In the genomic region with DNA sequence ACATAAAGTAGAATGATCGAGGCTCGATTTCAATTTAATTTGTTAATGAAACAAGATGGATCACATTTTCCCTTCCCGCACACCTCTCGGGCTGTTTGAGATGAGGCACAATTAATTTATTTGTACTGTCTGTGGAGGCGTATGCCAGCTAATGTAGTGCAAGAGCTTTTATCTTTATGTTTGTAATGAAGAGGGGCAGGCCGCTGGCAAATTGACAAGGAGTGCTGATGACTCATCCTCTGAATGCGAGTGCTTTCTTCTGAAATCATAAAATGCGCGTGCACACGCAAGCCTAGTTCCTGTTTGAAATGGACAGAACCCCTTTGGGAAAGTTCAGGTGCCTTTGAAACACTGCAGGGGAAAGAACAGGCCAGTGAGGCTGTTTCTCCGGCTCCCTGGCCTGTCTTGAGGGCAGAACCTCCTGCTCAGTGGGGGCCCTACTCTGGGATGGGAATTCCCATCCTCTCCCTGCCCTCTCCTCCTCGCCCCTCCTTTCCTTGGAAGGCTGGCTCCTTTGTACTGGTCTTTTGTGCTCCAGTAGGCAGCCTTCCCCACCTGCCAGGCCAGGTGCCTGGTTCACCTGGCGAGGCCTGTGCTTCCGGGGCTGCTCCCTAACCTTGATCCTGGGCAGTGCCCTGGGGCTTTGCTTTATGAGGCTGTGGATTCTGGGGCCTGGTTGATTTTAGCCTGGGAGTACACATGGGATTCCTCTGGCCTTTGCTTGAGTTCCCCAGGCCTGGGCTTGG, we compare ENCODE assay signal across 1 cellular context.
TF ChIP-seq lines count a peak whose summit lies in the region.

No MANE protein-coding gene starts in this region.

TF ChIP-seq in K562, 482 proteins besides CTCF, POLR2A, EP300 and RAD21 (continued from another document and continues in another):
- TF ChIP-seq, protein P1, sequence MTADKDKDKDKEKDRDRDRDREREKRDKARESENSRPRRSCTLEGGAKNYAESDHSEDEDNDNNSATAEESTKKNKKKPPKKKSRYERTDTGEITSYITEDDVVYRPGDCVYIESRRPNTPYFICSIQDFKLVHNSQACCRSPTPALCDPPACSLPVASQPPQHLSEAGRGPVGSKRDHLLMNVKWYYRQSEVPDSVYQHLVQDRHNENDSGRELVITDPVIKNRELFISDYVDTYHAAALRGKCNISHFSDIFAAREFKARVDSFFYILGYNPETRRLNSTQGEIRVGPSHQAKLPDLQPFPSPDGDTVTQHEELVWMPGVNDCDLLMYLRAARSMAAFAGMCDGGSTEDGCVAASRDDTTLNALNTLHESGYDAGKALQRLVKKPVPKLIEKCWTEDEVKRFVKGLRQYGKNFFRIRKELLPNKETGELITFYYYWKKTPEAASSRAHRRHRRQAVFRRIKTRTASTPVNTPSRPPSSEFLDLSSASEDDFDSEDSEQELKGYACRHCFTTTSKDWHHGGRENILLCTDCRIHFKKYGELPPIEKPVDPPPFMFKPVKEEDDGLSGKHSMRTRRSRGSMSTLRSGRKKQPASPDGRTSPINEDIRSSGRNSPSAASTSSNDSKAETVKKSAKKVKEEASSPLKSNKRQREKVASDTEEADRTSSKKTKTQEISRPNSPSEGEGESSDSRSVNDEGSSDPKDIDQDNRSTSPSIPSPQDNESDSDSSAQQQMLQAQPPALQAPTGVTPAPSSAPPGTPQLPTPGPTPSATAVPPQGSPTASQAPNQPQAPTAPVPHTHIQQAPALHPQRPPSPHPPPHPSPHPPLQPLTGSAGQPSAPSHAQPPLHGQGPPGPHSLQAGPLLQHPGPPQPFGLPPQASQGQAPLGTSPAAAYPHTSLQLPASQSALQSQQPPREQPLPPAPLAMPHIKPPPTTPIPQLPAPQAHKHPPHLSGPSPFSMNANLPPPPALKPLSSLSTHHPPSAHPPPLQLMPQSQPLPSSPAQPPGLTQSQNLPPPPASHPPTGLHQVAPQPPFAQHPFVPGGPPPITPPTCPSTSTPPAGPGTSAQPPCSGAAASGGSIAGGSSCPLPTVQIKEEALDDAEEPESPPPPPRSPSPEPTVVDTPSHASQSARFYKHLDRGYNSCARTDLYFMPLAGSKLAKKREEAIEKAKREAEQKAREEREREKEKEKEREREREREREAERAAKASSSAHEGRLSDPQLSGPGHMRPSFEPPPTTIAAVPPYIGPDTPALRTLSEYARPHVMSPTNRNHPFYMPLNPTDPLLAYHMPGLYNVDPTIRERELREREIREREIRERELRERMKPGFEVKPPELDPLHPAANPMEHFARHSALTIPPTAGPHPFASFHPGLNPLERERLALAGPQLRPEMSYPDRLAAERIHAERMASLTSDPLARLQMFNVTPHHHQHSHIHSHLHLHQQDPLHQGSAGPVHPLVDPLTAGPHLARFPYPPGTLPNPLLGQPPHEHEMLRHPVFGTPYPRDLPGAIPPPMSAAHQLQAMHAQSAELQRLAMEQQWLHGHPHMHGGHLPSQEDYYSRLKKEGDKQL (CRISPR knock-in tag; IDR thresholded peaks at IDR 0.05; ENCODE audit: borderline replicate concordance) = no peak
- TF ChIP-seq, protein P2, sequence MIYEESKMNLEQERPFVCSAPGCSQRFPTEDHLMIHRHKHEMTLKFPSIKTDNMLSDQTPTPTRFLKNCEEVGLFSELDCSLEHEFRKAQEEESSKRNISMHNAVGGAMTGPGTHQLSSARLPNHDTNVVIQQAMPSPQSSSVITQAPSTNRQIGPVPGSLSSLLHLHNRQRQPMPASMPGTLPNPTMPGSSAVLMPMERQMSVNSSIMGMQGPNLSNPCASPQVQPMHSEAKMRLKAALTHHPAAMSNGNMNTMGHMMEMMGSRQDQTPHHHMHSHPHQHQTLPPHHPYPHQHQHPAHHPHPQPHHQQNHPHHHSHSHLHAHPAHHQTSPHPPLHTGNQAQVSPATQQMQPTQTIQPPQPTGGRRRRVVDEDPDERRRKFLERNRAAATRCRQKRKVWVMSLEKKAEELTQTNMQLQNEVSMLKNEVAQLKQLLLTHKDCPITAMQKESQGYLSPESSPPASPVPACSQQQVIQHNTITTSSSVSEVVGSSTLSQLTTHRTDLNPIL (CRISPR knock-in tag; IDR thresholded peaks at IDR 0.05) = no peak
- TF ChIP-seq NFIC (IDR thresholded peaks at IDR 0.05) (peak; percentile 95), ZNF445 (CRISPR knock-in tag; IDR thresholded peaks at IDR 0.05; ENCODE audit: low read depth) (no peak), NR3C1 (CRISPR knock-in tag; IDR thresholded peaks at IDR 0.05) (no peak), NFE2 (IDR thresholded peaks at IDR 0.05; ENCODE audit: low read depth) (peak; percentile 68; the same call in 1 of the 2 replicates), JUNB (CRISPR knock-in tag; conservative IDR thresholded peaks at IDR 0.05) (peak; percentile 91), FOS (IDR thresholded peaks at IDR 0.05; ENCODE audit: extremely low read depth, insufficient read length) (peak; percentile 59), KDM5B (IDR thresholded peaks at IDR 0.05; ENCODE audit: insufficient replicate concordance, low read depth, low read length) (no peak), MEIS2 (IDR thresholded peaks at IDR 0.05; ENCODE audit: partially characterized antibody) (peak; percentile 36), NCOA6 (IDR thresholded peaks at IDR 0.05) (no peak), FOXK2 (conservative IDR thresholded peaks at IDR 0.05 in 1 of 2, IDR thresholded peaks at IDR 0.05 in 1 of 2; ENCODE audit: low read depth in 2 of 2) (no peak), SP2 (IDR thresholded peaks at IDR 0.05; ENCODE audit: extremely low read depth, low read depth, low read length, poor library complexity, severe bottlenecking) (no peak), U2AF2 (optimal IDR thresholded peaks at IDR 0.05; ENCODE audit: low read depth, low read length) (no peak), ADNP (tag; IDR thresholded peaks at IDR 0.05) (no peak), C11orf30 (IDR thresholded peaks at IDR 0.05; ENCODE audit: low read depth) (peak; percentile 49; the same call in 1 of the 2 replicates), SIN3A (IDR thresholded peaks at IDR 0.05; ENCODE audit: borderline replicate concordance in 2 of 2, control insufficient read depth in 1 of 2, low read depth in 2 of 2, low read length in 2 of 2) (no peak), NR2C1 (IDR thresholded peaks at IDR 0.05) (no peak), NR2C1 (tag; IDR thresholded peaks at IDR 0.05) (no peak), PHB (CRISPR knock-in tag; IDR thresholded peaks at IDR 0.05) (no peak), ZNF124 (CRISPR knock-in tag; IDR thresholded peaks at IDR 0.05) (no peak), RBM25 (IDR thresholded peaks at IDR 0.05; ENCODE audit: low read depth, low read length, severe bottlenecking) (no peak), CHD4 (IDR thresholded peaks at IDR 0.05; ENCODE audit: insufficient read depth, insufficient replicate concordance, low read depth, low read length, poor library complexity, severe bottlenecking) (no peak), SMAD1 (IDR thresholded peaks at IDR 0.05; ENCODE audit: low read depth, low read length, partially characterized antibody) (peak; percentile 64), TEAD2 (tag; IDR thresholded peaks at IDR 0.05) (no peak), YY1 (IDR thresholded peaks at IDR 0.05; ENCODE audit: borderline replicate concordance in 1 of 3, control insufficient read depth in 1 of 3, extremely low read depth in 1 of 3, insufficient read depth in 3 of 3, insufficient read length in 1 of 3, insufficient replicate concordance in 2 of 3, low read depth in 1 of 3, low read length in 2 of 3) (no peak), ZNF586 (CRISPR knock-in tag; conservative IDR thresholded peaks at IDR 0.05) (no peak), ZNF384 (IDR thresholded peaks at IDR 0.05; ENCODE audit: low read depth, low read length) (no peak), TBP (optimal IDR thresholded peaks at IDR 0.05; ENCODE audit: low read depth, low read length) (peak; percentile 15), SRSF1 (IDR thresholded peaks at IDR 0.05; ENCODE audit: low read depth, low read length) (no peak), FOXJ3 (CRISPR knock-in tag; IDR thresholded peaks at IDR 0.05) (no peak), NCOR1 (IDR thresholded peaks at IDR 0.05) (no peak)
- TF ChIP-seq, protein P3, sequence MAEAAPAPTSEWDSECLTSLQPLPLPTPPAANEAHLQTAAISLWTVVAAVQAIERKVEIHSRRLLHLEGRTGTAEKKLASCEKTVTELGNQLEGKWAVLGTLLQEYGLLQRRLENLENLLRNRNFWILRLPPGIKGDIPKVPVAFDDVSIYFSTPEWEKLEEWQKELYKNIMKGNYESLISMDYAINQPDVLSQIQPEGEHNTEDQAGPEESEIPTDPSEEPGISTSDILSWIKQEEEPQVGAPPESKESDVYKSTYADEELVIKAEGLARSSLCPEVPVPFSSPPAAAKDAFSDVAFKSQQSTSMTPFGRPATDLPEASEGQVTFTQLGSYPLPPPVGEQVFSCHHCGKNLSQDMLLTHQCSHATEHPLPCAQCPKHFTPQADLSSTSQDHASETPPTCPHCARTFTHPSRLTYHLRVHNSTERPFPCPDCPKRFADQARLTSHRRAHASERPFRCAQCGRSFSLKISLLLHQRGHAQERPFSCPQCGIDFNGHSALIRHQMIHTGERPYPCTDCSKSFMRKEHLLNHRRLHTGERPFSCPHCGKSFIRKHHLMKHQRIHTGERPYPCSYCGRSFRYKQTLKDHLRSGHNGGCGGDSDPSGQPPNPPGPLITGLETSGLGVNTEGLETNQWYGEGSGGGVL (CRISPR knock-in tag; IDR thresholded peaks at IDR 0.05) = no peak
- TF ChIP-seq, protein P4, sequence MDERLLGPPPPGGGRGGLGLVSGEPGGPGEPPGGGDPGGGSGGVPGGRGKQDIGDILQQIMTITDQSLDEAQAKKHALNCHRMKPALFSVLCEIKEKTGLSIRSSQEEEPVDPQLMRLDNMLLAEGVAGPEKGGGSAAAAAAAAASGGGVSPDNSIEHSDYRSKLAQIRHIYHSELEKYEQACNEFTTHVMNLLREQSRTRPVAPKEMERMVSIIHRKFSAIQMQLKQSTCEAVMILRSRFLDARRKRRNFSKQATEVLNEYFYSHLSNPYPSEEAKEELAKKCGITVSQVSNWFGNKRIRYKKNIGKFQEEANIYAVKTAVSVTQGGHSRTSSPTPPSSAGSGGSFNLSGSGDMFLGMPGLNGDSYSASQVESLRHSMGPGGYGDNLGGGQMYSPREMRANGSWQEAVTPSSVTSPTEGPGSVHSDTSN (CRISPR knock-in tag; IDR thresholded peaks at IDR 0.05; ENCODE audit: low read depth) = no peak
- TF ChIP-seq, protein P4 (tag; conservative IDR thresholded peaks at IDR 0.05; ENCODE audit: low read depth) = no peak; the same call in 1 of the 2 replicates
- TF ChIP-seq, protein P5, sequence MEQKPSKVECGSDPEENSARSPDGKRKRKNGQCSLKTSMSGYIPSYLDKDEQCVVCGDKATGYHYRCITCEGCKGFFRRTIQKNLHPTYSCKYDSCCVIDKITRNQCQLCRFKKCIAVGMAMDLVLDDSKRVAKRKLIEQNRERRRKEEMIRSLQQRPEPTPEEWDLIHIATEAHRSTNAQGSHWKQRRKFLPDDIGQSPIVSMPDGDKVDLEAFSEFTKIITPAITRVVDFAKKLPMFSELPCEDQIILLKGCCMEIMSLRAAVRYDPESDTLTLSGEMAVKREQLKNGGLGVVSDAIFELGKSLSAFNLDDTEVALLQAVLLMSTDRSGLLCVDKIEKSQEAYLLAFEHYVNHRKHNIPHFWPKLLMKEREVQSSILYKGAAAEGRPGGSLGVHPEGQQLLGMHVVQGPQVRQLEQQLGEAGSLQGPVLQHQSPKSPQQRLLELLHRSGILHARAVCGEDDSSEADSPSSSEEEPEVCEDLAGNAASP (IDR thresholded peaks at IDR 0.05) = no peak
- TF ChIP-seq, protein P6, sequence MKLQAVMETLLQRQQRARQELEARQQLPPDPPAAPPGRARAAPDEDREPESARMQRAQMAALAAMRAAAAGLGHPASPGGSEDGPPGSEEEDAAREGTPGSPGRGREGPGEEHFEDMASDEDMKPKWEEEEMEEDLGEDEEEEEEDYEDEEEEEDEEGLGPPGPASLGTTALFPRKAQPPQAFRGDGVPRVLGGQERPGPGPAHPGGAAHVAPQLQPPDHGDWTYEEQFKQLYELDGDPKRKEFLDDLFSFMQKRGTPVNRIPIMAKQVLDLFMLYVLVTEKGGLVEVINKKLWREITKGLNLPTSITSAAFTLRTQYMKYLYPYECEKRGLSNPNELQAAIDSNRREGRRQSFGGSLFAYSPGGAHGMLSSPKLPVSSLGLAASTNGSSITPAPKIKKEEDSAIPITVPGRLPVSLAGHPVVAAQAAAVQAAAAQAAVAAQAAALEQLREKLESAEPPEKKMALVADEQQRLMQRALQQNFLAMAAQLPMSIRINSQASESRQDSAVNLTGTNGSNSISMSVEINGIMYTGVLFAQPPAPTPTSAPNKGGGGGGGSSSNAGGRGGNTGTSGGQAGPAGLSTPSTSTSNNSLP (IDR thresholded peaks at IDR 0.05; ENCODE audit: borderline replicate concordance, low read depth, low read length) = peak; percentile 27; the same call in 1 of the 2 replicates
- TF ChIP-seq, protein P7, sequence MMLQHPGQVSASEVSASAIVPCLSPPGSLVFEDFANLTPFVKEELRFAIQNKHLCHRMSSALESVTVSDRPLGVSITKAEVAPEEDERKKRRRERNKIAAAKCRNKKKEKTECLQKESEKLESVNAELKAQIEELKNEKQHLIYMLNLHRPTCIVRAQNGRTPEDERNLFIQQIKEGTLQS (IDR thresholded peaks at IDR 0.05) = peak; percentile 99
- TF ChIP-seq, protein P7 (CRISPR knock-in tag; conservative IDR thresholded peaks at IDR 0.05) = peak; percentile 95
- TF ChIP-seq, protein P8, sequence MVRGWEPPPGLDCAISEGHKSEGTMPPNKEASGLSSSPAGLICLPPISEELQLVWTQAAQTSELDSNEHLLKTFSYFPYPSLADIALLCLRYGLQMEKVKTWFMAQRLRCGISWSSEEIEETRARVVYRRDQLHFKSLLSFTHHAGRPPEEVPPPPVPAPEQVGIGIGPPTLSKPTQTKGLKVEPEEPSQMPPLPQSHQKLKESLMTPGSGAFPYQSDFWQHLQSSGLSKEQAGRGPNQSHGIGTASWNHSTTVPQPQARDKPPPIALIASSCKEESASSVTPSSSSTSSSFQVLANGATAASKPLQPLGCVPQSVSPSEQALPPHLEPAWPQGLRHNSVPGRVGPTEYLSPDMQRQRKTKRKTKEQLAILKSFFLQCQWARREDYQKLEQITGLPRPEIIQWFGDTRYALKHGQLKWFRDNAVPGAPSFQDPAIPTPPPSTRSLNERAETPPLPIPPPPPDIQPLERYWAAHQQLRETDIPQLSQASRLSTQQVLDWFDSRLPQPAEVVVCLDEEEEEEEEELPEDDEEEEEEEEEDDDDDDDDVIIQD (CRISPR knock-in tag; IDR thresholded peaks at IDR 0.05) = no peak
- TF ChIP-seq, protein P9, sequence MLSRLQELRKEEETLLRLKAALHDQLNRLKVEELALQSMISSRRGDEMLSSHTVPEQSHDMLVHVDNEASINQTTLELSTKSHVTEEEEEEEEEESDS (CRISPR knock-in tag; IDR thresholded peaks at IDR 0.05) = no peak
